ENCODE assay signal across 4 cellular contexts in the genomic region with DNA sequence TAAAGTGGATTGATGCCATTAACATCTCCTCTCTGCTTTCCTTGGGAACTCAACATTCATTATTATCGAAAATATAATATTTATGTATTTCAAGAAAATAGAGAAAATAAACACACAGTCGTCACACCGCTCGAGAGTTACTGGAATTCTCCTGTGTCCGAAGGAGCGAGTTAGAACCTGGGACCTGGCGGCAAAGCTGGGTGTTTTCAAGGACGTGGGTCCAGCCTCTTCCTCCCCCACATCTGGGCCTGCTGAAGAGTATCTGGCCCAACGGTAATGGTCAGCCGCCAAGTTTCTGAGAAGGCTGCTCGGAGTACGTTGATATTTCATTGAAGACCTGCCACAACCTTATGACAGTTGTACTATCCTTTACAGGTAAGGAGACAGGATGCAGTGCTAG. TPM values are rescaled to one million over a fixed set of nuclear protein-coding genes. Genes with fewer than 3 reads are reported as not detected.
"Had no signal": no experiment of that assay in that cellular context is flagged by ENCODE, and none has a peak within 500 bp of the region (broad histone marks: within the 10 kb centered on the region; RNA-seq: fewer than 3 reads in every experiment).

No MANE protein-coding gene starts in this region.

- ATAC-seq: GM12878 had no signal

- DNase-seq: GDM1, GF-D8 had no signal

- H3K4me3 ChIP-seq: GM12878 had no signal

RNA-seq across cellular contexts. Expression of gene IRX2, which starts 47.9 kb away (rescaled TPM):
- total RNA-seq: G401, GM12878 had no signal
- polyA plus RNA-seq: GM12878 had no signal
